Comparison of ENCODE assay signal across 7 cellular contexts in the genomic region with DNA sequence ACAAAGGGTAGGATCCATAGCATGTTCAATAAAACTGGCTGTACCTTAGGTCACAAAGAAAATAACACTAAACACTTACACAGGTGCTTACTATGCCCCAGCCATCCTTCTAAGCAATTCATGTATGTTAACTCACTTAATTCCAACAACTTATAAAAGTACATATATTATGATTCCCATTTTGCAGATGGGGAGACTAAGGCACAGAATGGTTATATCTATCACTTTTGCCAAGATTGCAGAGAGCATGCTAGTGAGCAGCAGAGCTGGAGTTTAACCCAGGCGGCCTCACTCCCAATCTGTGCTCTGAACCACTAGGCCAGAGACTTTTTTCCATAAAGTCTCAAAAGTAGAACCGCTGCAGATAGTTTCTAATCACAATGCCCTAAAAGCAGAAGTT.
"Had no signal": no experiment of that assay in that cellular context is flagged by ENCODE, and none has a peak within 500 bp of the region (broad histone marks: within the 10 kb centered on the region; RNA-seq: fewer than 3 reads in every experiment).

No MANE protein-coding gene starts in this region.

- FAIRE-seq: HTR-8/SVneo had no signal

- H3K9ac ChIP-seq: KMS-11 had no signal

- H3K27ac ChIP-seq: HL-60, KMS-11 had no signal

- H3K4me2 ChIP-seq: KMS-11 had no signal

- DNase-seq: IMR-90, KBM-7, KG1 had no signal

- ATAC-seq: HepG2 had no signal
